Comparison of ENCODE assay signal across 1 cellular context in the genomic region with DNA sequence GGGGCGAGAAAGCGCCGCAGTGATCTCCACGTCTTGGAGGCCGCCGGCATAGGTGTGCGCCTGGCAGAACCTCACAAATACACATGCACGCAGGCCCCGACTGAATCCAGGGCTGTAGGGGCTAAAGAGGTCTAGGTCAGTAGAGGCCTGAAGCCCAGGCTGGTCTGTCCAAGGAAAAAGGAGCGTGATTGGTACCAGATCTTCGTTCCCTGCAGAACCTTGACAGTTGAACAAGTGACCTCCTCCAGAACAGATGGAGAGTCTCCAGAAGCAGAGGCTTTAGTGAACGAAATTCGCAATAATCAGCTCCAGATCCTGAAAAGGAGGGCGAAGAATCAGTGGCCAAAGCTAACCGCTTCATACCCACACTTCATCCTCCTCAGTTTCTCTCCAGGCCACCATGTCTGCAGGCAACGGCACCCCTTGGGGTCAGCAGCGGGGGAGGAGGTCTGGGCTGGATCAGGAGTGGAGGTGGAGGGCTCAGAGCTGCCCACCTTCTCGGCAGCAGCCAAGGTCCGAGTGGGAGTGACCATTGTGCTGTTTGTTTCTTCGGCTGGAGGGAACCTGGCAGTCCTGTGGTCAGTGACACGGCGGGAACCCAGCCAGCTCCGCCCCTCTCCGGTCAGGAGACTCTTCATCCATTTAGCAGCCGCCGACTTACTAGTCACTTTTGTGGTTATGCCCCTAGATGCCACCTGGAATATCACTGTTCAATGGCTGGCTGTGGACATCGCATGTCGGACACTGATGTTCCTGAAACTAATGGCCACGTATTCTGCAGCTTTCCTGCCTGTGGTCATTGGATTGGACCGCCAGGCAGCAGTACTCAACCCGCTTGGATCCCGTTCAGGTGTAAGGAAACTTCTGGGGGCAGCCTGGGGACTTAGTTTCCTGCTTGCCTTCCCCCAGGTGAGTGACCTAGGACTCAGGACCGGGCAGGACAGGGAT.
TF ChIP-seq lines count a peak whose summit lies in the region.

No MANE protein-coding gene starts in this region.

TF ChIP-seq in GM23338, 12 proteins besides CTCF, POLR2A, EP300 and RAD21:
- TF ChIP-seq, protein P1, sequence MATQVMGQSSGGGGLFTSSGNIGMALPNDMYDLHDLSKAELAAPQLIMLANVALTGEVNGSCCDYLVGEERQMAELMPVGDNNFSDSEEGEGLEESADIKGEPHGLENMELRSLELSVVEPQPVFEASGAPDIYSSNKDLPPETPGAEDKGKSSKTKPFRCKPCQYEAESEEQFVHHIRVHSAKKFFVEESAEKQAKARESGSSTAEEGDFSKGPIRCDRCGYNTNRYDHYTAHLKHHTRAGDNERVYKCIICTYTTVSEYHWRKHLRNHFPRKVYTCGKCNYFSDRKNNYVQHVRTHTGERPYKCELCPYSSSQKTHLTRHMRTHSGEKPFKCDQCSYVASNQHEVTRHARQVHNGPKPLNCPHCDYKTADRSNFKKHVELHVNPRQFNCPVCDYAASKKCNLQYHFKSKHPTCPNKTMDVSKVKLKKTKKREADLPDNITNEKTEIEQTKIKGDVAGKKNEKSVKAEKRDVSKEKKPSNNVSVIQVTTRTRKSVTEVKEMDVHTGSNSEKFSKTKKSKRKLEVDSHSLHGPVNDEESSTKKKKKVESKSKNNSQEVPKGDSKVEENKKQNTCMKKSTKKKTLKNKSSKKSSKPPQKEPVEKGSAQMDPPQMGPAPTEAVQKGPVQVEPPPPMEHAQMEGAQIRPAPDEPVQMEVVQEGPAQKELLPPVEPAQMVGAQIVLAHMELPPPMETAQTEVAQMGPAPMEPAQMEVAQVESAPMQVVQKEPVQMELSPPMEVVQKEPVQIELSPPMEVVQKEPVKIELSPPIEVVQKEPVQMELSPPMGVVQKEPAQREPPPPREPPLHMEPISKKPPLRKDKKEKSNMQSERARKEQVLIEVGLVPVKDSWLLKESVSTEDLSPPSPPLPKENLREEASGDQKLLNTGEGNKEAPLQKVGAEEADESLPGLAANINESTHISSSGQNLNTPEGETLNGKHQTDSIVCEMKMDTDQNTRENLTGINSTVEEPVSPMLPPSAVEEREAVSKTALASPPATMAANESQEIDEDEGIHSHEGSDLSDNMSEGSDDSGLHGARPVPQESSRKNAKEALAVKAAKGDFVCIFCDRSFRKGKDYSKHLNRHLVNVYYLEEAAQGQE (IDR thresholded peaks at IDR 0.05; ENCODE audit: unreplicated experiment) = no peak
- TF ChIP-seq NANOG (IDR thresholded peaks at IDR 0.05; ENCODE audit: borderline replicate concordance) (no peak), ZNF114 (CRISPR knock-in tag; IDR thresholded peaks at IDR 0.05) (no peak), ZNF331 (CRISPR knock-in tag; IDR thresholded peaks at IDR 0.05; ENCODE audit: low read depth) (no peak), STAT1 (IDR thresholded peaks at IDR 0.05; ENCODE audit: unreplicated experiment) (no peak), ETS1 (IDR thresholded peaks at IDR 0.05) (no peak), CREB1 (CRISPR knock-in tag; IDR thresholded peaks at IDR 0.05; ENCODE audit: low read depth) (0 out of 2 replicates have a peak, but pooled peaks have one; percentile 2), JUNB (IDR thresholded peaks at IDR 0.05; ENCODE audit: unreplicated experiment) (no peak), POLR2AphosphoS5 (IDR thresholded peaks at IDR 0.05; ENCODE audit: low read depth) (0 out of 2 replicates have a peak, but pooled peaks have one; percentile 26), EZH2 (IDR thresholded peaks at IDR 0.05; ENCODE audit: low read depth, unreplicated experiment) (no peak), EZH2phosphoT487 (IDR thresholded peaks at IDR 0.05; ENCODE audit: unreplicated experiment) (no peak)
TF ChIP-seq in GM23338: peak in this region for 2.
